ENCODE assay signal across 1 cellular context in genomic region chr13:61900033-61900432, GRCh38.
TF ChIP-seq lines count a peak whose summit lies in the region.

No MANE protein-coding gene starts in this region.

TF ChIP-seq in H1, 55 proteins besides CTCF, POLR2A, EP300 and RAD21:
- 0 out of 2 replicates have a peak, but pooled peaks have one; percentile 19 for TF ChIP-seq TEAD4 (IDR thresholded peaks at IDR 0.05; ENCODE audit: low read depth, low read length)
- no peak for TF ChIP-seq SP1 (IDR thresholded peaks at IDR 0.05; ENCODE audit: low read depth, low read length)
